17 cellular contexts compared by ENCODE assay signal in the genomic region with DNA sequence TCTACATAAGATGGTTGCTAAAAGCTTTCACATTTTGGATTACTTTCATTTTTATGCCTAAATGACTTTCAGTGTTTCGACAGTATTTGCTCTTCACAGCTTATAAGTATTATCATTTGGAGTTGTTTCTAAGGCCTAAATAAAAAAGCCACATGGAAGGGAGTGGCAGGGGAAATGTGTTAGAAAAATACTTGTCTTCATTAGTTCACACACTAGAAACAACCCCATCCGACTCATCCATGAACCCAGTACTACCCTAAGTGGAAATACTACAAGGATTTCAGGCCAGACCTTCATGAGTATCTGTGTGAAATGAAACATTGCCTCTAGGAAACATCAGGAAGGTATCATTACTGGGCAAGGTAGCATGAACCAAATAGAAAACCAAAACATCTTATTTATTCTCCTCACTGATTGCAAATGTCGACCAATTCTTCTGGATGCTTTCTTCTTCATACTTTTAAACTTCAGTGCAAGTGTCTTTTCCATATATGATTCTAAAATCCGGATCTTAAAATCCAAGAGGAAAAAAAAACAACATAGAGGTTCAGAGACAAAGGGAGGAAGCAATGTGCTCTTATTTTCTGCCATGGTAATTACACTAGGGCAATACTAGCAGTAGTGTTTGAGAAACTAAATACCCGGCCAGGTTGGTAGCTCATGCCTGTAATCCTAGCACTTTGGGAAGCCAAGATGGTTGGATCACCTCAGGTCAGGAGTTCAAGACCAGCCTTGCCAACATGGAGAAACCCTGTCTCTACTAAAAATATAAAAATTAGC.
DNase-seq lines count a peak whose midpoint lies in the region; ATAC-seq and TF ChIP-seq lines count a peak whose summit lies in the region.
"Had no signal": no experiment of that assay in that cellular context is flagged by ENCODE, and none has a peak within 500 bp of the region (broad histone marks: within the 10 kb centered on the region; RNA-seq: fewer than 3 reads in every experiment).

No MANE protein-coding gene starts in this region.

- no peaks in the 10 kb centered on the region for H3K9me3 Mint-ChIP-seq in endothelial cell (ENCODE audit: unreplicated experiment)
- H3K9me3 Mint-ChIP-seq in nephron progenitor cell = peaks cover 4% of the 10 kb centered on the region
- H3K9me3 Mint-ChIP-seq in activated T-helper 2 cell treated with anti-CD3 and anti-CD28 coated beads, Interferon-gamma antibody, Interleukin-2, Interleukin-4, amounts not matched to agents 10 μg/mL and 5 μg/mL and 100 μg/mL, durations not matched to agents 14 hours and 24 hours and 36 hours = no peaks in the 10 kb centered on the region
- H3K9me3 Mint-ChIP-seq: neural crest cell had no signal

- H3K9me2 ChIP-seq in Karpas-422 (replicated peaks; ENCODE audit: insufficient read depth, low read length) = no peaks in the 10 kb centered on the region

- no peaks in the 10 kb centered on the region for H3K9me3 ChIP-seq in Karpas-422 (ENCODE audit: low read length)
- H3K9me3 ChIP-seq: SJSA1, suprapubic skin had no signal

- peaks cover 45% of the 10 kb centered on the region for H3K4me1 ChIP-seq in Karpas-422 (ENCODE audit: low read length)

- no peak for TF ChIP-seq CTCF in AG10803 (conservative IDR thresholded peaks at IDR 0.05; ENCODE audit: low read length)
- no peak for TF ChIP-seq CTCF in endothelial cell (IDR thresholded peaks at IDR 0.05; ENCODE audit: unreplicated experiment)
- TF ChIP-seq CTCF in nephron progenitor cell (IDR thresholded peaks at IDR 0.05) = no peak

- no peaks in the 10 kb centered on the region for H3K36me3 ChIP-seq in Karpas-422 (ENCODE audit: insufficient read depth, low read length)
- H3K36me3 ChIP-seq: SJSA1, suprapubic skin had no signal

- H4K20me1 ChIP-seq in Karpas-422 (ENCODE audit: insufficient read depth, low read depth, low read length) = no peaks in the 10 kb centered on the region

- H3K4me2 ChIP-seq in Karpas-422 (ENCODE audit: low read depth, low read length, poor library complexity, severe bottlenecking) = peak overlapping the region; percentile 14

- peaks cover 17% of the 10 kb centered on the region for H3K79me2 ChIP-seq in Karpas-422 (ENCODE audit: low read length)

- H3K9ac ChIP-seq in Karpas-422 (ENCODE audit: low read length) = no peak overlapping the region

- 0 out of 2 replicates have a peak overlapping the region, but pooled peaks have one; percentile 10 for H2AFZ ChIP-seq in Karpas-422 (ENCODE audit: low read length)

- no peak for ATAC-seq in HG02973 (IDR thresholded peaks at IDR 0.05; ENCODE audit: unreplicated experiment)

- DNase-seq in AG10803 (ENCODE audit: low read depth) (peak; percentile 40), Karpas-422 (no peak), endothelial cell (ENCODE audit: low spot score) (no peak), nephron progenitor cell (no peak), KBM-7 (no peak)
- no peak for DNase-seq in activated T-helper 2 cell treated with anti-CD3 and anti-CD28 coated beads, Interferon-gamma antibody, Interleukin-2, Interleukin-4, amounts not matched to agents 10 μg/mL and 5 μg/mL and 100 μg/mL, durations not matched to agents 14 hours and 24 hours and 36 hours (ENCODE audit: low spot score)
- no peak for DNase-seq in stimulated activated CD4-positive, alpha-beta T cell treated with anti-CD3 and anti-CD28 coated beads, Interleukin-1b, Interleukin-23, amount 100 ng/mL, for 48 hours
- DNase-seq: activated CD4-positive, alpha-beta T cell treated with anti-CD3 and anti-CD28 coated beads for 48 hours; activated naive CD4-positive, alpha-beta T cell treated with anti-CD3 and anti-CD28 coated beads, Interleukin-2, amount 10 ng/mL, durations not matched to agents 7 days and 5 days; activated T-cell treated with anti-CD3 and anti-CD28 coated beads for 4 hours; foreskin melanocyte; NCI-H526; stimulated activated CD4-positive, alpha-beta T cell treated with anti-CD3 and anti-CD28 coated beads, Interleukin-2, amount 100 ng/mL, for 48 hours had no signal

- H3K27me3 ChIP-seq in Karpas-422 (ENCODE audit: low read length) = no peaks in the 10 kb centered on the region
- H3K27me3 ChIP-seq: SJSA1, suprapubic skin had no signal

- peak overlapping the region; percentile 28; the same call in 1 of the 2 replicates for H3K27ac ChIP-seq in Karpas-422 (ENCODE audit: low read length)
- H3K27ac ChIP-seq: SJSA1, suprapubic skin had no signal

- H3K4me3 Mint-ChIP-seq in endothelial cell (ENCODE audit: unreplicated experiment) (no peak overlapping the region), nephron progenitor cell (no peak overlapping the region)
- H3K4me3 Mint-ChIP-seq in activated T-helper 2 cell treated with anti-CD3 and anti-CD28 coated beads, Interferon-gamma antibody, Interleukin-2, Interleukin-4, amounts not matched to agents 10 μg/mL and 5 μg/mL and 100 μg/mL, durations not matched to agents 14 hours and 24 hours and 36 hours (ENCODE audit: low read depth) = no peak overlapping the region
- H3K4me3 Mint-ChIP-seq: activated naive CD4-positive, alpha-beta T cell treated with anti-CD3 and anti-CD28 coated beads, Interleukin-2, amount 10 ng/mL, durations not matched to agents 7 days and 5 days; neural crest cell had no signal

- H3K27me3 Mint-ChIP-seq in endothelial cell (ENCODE audit: unreplicated experiment) (no peaks in the 10 kb centered on the region), nephron progenitor cell (ENCODE audit: low read depth, poor library complexity) (no peaks in the 10 kb centered on the region)
- no peaks in the 10 kb centered on the region for H3K27me3 Mint-ChIP-seq in activated T-helper 2 cell treated with anti-CD3 and anti-CD28 coated beads, Interferon-gamma antibody, Interleukin-2, Interleukin-4, amounts not matched to agents 10 μg/mL and 5 μg/mL and 100 μg/mL, durations not matched to agents 14 hours and 24 hours and 36 hours (ENCODE audit: low read depth)
- H3K27me3 Mint-ChIP-seq: activated naive CD4-positive, alpha-beta T cell treated with anti-CD3 and anti-CD28 coated beads, Interleukin-2, amount 10 ng/mL, durations not matched to agents 7 days and 5 days had no signal

- H3K4me1 Mint-ChIP-seq in endothelial cell (ENCODE audit: unreplicated experiment) (peaks cover 47% of the 10 kb centered on the region), nephron progenitor cell (peaks cover 67% of the 10 kb centered on the region)
- H3K4me1 Mint-ChIP-seq in activated T-helper 2 cell treated with anti-CD3 and anti-CD28 coated beads, Interferon-gamma antibody, Interleukin-2, Interleukin-4, amounts not matched to agents 10 μg/mL and 5 μg/mL and 100 μg/mL, durations not matched to agents 14 hours and 24 hours and 36 hours (ENCODE audit: low read depth) = peaks cover 3% of the 10 kb centered on the region
- H3K4me1 Mint-ChIP-seq: activated naive CD4-positive, alpha-beta T cell treated with anti-CD3 and anti-CD28 coated beads, Interleukin-2, amount 10 ng/mL, durations not matched to agents 7 days and 5 days had no signal

- in situ Hi-C loops in KBM-7 (cut with MboI; ENCODE audit: low pct_unique_long_range_greater_than_20kb, low sequenced_read_pairs) = no loop called here

- H3K27ac Mint-ChIP-seq in endothelial cell (ENCODE audit: unreplicated experiment) = peak overlapping the region; percentile 90
- H3K27ac Mint-ChIP-seq in nephron progenitor cell = peak overlapping the region; percentile 95
- no peak overlapping the region for H3K27ac Mint-ChIP-seq in activated T-helper 2 cell treated with anti-CD3 and anti-CD28 coated beads, Interferon-gamma antibody, Interleukin-2, Interleukin-4, amounts not matched to agents 10 μg/mL and 5 μg/mL and 100 μg/mL, durations not matched to agents 14 hours and 24 hours and 36 hours

- H3K4me3 ChIP-seq in AG10803 (ENCODE audit: low read length) (peak overlapping the region; percentile 2; the same call in 1 of the 2 replicates), Karpas-422 (ENCODE audit: low read length) (no peak overlapping the region)
- H3K4me3 ChIP-seq: SJSA1, suprapubic skin had no signal

- H3K36me3 Mint-ChIP-seq in endothelial cell (ENCODE audit: low read depth, unreplicated experiment) = no peaks in the 10 kb centered on the region
- peaks cover 3% of the 10 kb centered on the region for H3K36me3 Mint-ChIP-seq in nephron progenitor cell (ENCODE audit: low read depth)
- H3K36me3 Mint-ChIP-seq in activated T-helper 2 cell treated with anti-CD3 and anti-CD28 coated beads, Interferon-gamma antibody, Interleukin-2, Interleukin-4, amounts not matched to agents 10 μg/mL and 5 μg/mL and 100 μg/mL, durations not matched to agents 14 hours and 24 hours and 36 hours (ENCODE audit: low read depth) = no peaks in the 10 kb centered on the region
- H3K36me3 Mint-ChIP-seq: activated naive CD4-positive, alpha-beta T cell treated with anti-CD3 and anti-CD28 coated beads, Interleukin-2, amount 10 ng/mL, durations not matched to agents 7 days and 5 days had no signal

- intact Hi-C loops in activated T-helper 2 cell treated with anti-CD3 and anti-CD28 coated beads, Interferon-gamma antibody, Interleukin-2, Interleukin-4, amounts not matched to agents 10 μg/mL and 5 μg/mL and 100 μg/mL, durations not matched to agents 14 hours and 24 hours and 36 hours (cut with micrococcal nuclease) = no loop called here
